Comparison of ENCODE assay signal across 1 cellular context in genomic region chr1:174999216-174999925, GRCh38.
TF ChIP-seq lines count a peak whose summit lies in the region.

No MANE protein-coding gene starts in this region.

TF ChIP-seq in HepG2, 621 proteins besides CTCF, POLR2A, EP300 and RAD21 (continued from another document and continues in another):
- no peak for TF ChIP-seq ZNF800 (CRISPR knock-in tag; IDR thresholded peaks at IDR 0.05)
- peak; percentile 97 for TF ChIP-seq POLR2AphosphoS5 (IDR thresholded peaks at IDR 0.05; ENCODE audit: low read depth, low read length)
- no peak for TF ChIP-seq ZNF207 (IDR thresholded peaks at IDR 0.05; ENCODE audit: borderline replicate concordance)
- no peak for TF ChIP-seq SRSF1 (optimal IDR thresholded peaks at IDR 0.05; ENCODE audit: low read depth, low read length)
- TF ChIP-seq ZNF282 (IDR thresholded peaks at IDR 0.05; ENCODE audit: partially characterized antibody) = no peak
- TF ChIP-seq SMARCE1 (IDR thresholded peaks at IDR 0.05; ENCODE audit: borderline replicate concordance) = no peak
- TF ChIP-seq STAG1 (CRISPR knock-in tag; IDR thresholded peaks at IDR 0.05) = no peak
- peak; percentile 9; the same call in 1 of the 2 replicates for TF ChIP-seq ZNF558 (CRISPR knock-in tag; IDR thresholded peaks at IDR 0.05; ENCODE audit: borderline replicate concordance)
- TF ChIP-seq ZFP41 (CRISPR knock-in tag; IDR thresholded peaks at IDR 0.05; ENCODE audit: borderline replicate concordance) = 0 out of 2 replicates have a peak, but pooled peaks have one; percentile 25
- no peak for TF ChIP-seq AGO2 (optimal IDR thresholded peaks at IDR 0.05; ENCODE audit: low read depth, low read length)
- no peak; the same call in 1 of the 2 replicates for TF ChIP-seq TOE1 (CRISPR knock-in tag; IDR thresholded peaks at IDR 0.05)
- TF ChIP-seq NR3C1 (CRISPR knock-in tag; IDR thresholded peaks at IDR 0.05) = no peak
- TF ChIP-seq ZNF737 (CRISPR knock-in tag; IDR thresholded peaks at IDR 0.05; ENCODE audit: borderline replicate concordance) = no peak; the same call in 1 of the 2 replicates
- TF ChIP-seq MZF1 (CRISPR knock-in tag; IDR thresholded peaks at IDR 0.05; ENCODE audit: borderline replicate concordance) = no peak
- TF ChIP-seq EED (CRISPR knock-in tag; IDR thresholded peaks at IDR 0.05) = no peak
- peak; percentile 46; the same call in 1 of the 2 replicates for TF ChIP-seq KDM4B (CRISPR knock-in tag; IDR thresholded peaks at IDR 0.05)
- no peak; the same call in 1 of the 2 replicates for TF ChIP-seq SP140L (CRISPR knock-in tag; IDR thresholded peaks at IDR 0.05; ENCODE audit: borderline replicate concordance)
- TF ChIP-seq ZNF788 (CRISPR knock-in tag; IDR thresholded peaks at IDR 0.05; ENCODE audit: borderline replicate concordance) = peak; percentile 88; the same call in 1 of the 2 replicates
- TF ChIP-seq FOXP1 (IDR thresholded peaks at IDR 0.05) = no peak
- peak; percentile 53; the same call in 1 of the 2 replicates for TF ChIP-seq FOXP1 (CRISPR knock-in tag; IDR thresholded peaks at IDR 0.05)
- no peak for TF ChIP-seq JUN (CRISPR knock-in tag; IDR thresholded peaks at IDR 0.05)
- no peak for TF ChIP-seq PAWR (CRISPR knock-in tag; IDR thresholded peaks at IDR 0.05; ENCODE audit: borderline replicate concordance)
- 0 out of 2 replicates have a peak, but pooled peaks have one; percentile 41 for TF ChIP-seq ZNF569 (CRISPR knock-in tag; IDR thresholded peaks at IDR 0.05; ENCODE audit: borderline replicate concordance)
- no peak for TF ChIP-seq ZBTB33 (CRISPR knock-in tag; IDR thresholded peaks at IDR 0.05)
- TF ChIP-seq MNT (IDR thresholded peaks at IDR 0.05) = no peak
- TF ChIP-seq GTF2F1 (IDR thresholded peaks at IDR 0.05; ENCODE audit: low read length) = peak; percentile 33; the same call in 1 of the 2 replicates
- TF ChIP-seq ZNF512 (CRISPR knock-in tag; IDR thresholded peaks at IDR 0.05) = no peak
- peak; percentile 69 for TF ChIP-seq ATF7 (IDR thresholded peaks at IDR 0.05)
- 0 out of 2 replicates have a peak, but pooled peaks have one; percentile 31 for TF ChIP-seq ATF7 (CRISPR knock-in tag; IDR thresholded peaks at IDR 0.05)
- TF ChIP-seq ZHX1 (CRISPR knock-in tag; IDR thresholded peaks at IDR 0.05; ENCODE audit: low read depth) = peak; percentile 96
- no peak for TF ChIP-seq SETDB1 (CRISPR knock-in tag; IDR thresholded peaks at IDR 0.05; ENCODE audit: borderline replicate concordance)
- no peak for TF ChIP-seq ZSCAN20 (CRISPR knock-in tag; IDR thresholded peaks at IDR 0.05; ENCODE audit: borderline replicate concordance)
- TF ChIP-seq FOXC1 (CRISPR knock-in tag; IDR thresholded peaks at IDR 0.05; ENCODE audit: borderline replicate concordance) = 0 out of 2 replicates have a peak, but pooled peaks have one; percentile 13
- TF ChIP-seq ZNF331 (CRISPR knock-in tag; IDR thresholded peaks at IDR 0.05) = peak; percentile 77
- peak; percentile 59 for TF ChIP-seq RFX5 (IDR thresholded peaks at IDR 0.05; ENCODE audit: low read depth, low read length)
- no peak for TF ChIP-seq ZBTB3 (CRISPR knock-in tag; IDR thresholded peaks at IDR 0.05; ENCODE audit: borderline replicate concordance, low read depth)
- TF ChIP-seq ZNF281 (CRISPR knock-in tag; IDR thresholded peaks at IDR 0.05; ENCODE audit: borderline replicate concordance) = no peak
- no peak for TF ChIP-seq BATF2 (CRISPR knock-in tag; IDR thresholded peaks at IDR 0.05)
- TF ChIP-seq SYNCRIP (IDR thresholded peaks at IDR 0.05; ENCODE audit: insufficient read depth, low read depth, low read length) = no peak
- peak; percentile 39; the same call in 1 of the 2 replicates for TF ChIP-seq KLF9 (CRISPR knock-in tag; IDR thresholded peaks at IDR 0.05; ENCODE audit: low read depth)
- peak; percentile 42 for TF ChIP-seq SKI (IDR thresholded peaks at IDR 0.05; ENCODE audit: partially characterized antibody)
- TF ChIP-seq ZFP37 (CRISPR knock-in tag; IDR thresholded peaks at IDR 0.05; ENCODE audit: borderline replicate concordance) = no peak; the same call in 1 of the 2 replicates
- TF ChIP-seq CBFB (CRISPR knock-in tag; IDR thresholded peaks at IDR 0.05) = no peak; the same call in 1 of the 2 replicates
- peak; percentile 95 for TF ChIP-seq NFRKB (IDR thresholded peaks at IDR 0.05)
- TF ChIP-seq MAZ (IDR thresholded peaks at IDR 0.05; ENCODE audit: borderline replicate concordance, low read depth, low read length) = peak; percentile 57; the same call in 1 of the 2 replicates
- no peak; the same call in 1 of the 2 replicates for TF ChIP-seq MAZ (CRISPR knock-in tag; IDR thresholded peaks at IDR 0.05; ENCODE audit: low read depth)
- peak; percentile 59; the same call in 1 of the 2 replicates for TF ChIP-seq ZBTB26 (CRISPR knock-in tag; IDR thresholded peaks at IDR 0.05; ENCODE audit: borderline replicate concordance)
- TF ChIP-seq CSRNP1 (CRISPR knock-in tag; IDR thresholded peaks at IDR 0.05) = no peak
- 0 out of 2 replicates have a peak, but pooled peaks have one; percentile 10 for TF ChIP-seq ZNF430 (CRISPR knock-in tag; IDR thresholded peaks at IDR 0.05)
